ENCODE assay signal across 8 cellular contexts in the genomic region with DNA sequence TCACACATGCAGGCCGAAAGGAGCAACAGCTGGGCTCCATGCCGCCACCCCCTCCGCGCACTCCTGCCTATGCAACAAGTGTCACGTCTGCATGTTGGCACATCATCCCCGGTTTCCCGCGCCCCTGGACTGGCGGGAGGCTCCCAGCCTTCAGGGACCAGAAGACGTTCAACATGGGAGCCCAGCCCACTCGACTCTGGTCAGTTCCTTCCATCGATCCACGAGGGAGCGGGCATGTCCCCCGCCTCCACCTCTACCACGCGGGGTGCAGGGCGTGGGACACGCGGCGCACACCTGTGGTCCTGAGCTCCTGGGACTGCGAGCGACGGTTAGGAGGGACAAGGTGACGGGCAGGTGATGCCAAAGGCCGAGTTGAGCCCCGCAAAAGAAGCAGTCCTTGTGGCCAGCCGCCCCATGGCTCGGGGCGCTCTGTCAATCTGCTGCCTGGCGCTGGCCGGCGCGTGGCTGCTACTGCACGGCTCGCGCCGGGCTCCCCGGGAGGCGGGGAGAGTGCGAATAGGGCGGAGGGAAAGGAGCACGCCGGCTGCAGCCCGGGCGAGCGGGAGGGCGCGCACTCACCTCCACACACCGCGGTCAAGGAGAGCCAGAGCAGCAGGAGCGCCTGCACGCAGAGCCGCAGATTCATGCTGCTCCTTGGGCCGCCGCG. TPM values are rescaled to one million over a fixed set of nuclear protein-coding genes. Genes with fewer than 3 reads are reported as not detected.
DNase-seq lines count a peak whose midpoint lies in the region; ATAC-seq and TF ChIP-seq lines count a peak whose summit lies in the region.

No MANE protein-coding gene starts in this region.

- H3K36me3 ChIP-seq in heart left ventricle, result no peaks in the 10 kb centered on the region
- no peaks in the 10 kb centered on the region for H3K36me3 ChIP-seq in rectal smooth muscle tissue (ENCODE audit: control insufficient read depth, insufficient read depth, low read length)

- WGBS in heart left ventricle, 4 donors, result 1 to 50% (median 23%) methylated on average over 2 to 57 of the region's 57 CpGs

- H3K4me1 ChIP-seq in heart left ventricle (peaks cover 0 to 25% (median 10%) of the 10 kb centered on the region in 12 donors), rectal smooth muscle tissue (ENCODE audit: control insufficient read depth, insufficient read depth, low read length) (no peaks in the 10 kb centered on the region)

- H3K9me3 Mint-ChIP-seq in activated CD8-positive, alpha-beta T cell treated with anti-CD3 and anti-CD28 coated beads, Interleukin-2, amount 10 ng/mL, durations not matched to agents 7 days and 5 days (ENCODE audit: insufficient read depth), result no peaks in the 10 kb centered on the region

- H3K9ac ChIP-seq in rectal smooth muscle tissue (ENCODE audit: low read length), result no peak overlapping the region

- H3K27me3 Mint-ChIP-seq in activated CD8-positive, alpha-beta T cell treated with anti-CD3 and anti-CD28 coated beads, Interleukin-2, amount 10 ng/mL, durations not matched to agents 7 days and 5 days (ENCODE audit: low read depth), result peaks cover 9% of the 10 kb centered on the region

- H3K27ac Mint-ChIP-seq in activated CD8-positive, alpha-beta T cell treated with anti-CD3 and anti-CD28 coated beads, Interleukin-2, amount 10 ng/mL, durations not matched to agents 7 days and 5 days, result no peak overlapping the region

- peak overlapping the region; percentile 66 for H3K4me3 Mint-ChIP-seq in activated CD8-positive, alpha-beta T cell treated with anti-CD3 and anti-CD28 coated beads, Interleukin-2, amount 10 ng/mL, durations not matched to agents 7 days and 5 days

- ATAC-seq in HG03432 (IDR thresholded peaks at IDR 0.05; ENCODE audit: unreplicated experiment), result peak; percentile 73
- peak; percentile 79 for ATAC-seq in activated CD8-positive, alpha-beta T cell treated with anti-CD3 and anti-CD28 coated beads, Interleukin-2, amount 10 ng/mL, durations not matched to agents 7 days and 5 days
- peak in 3 of 4 donors; percentile 50 to 71 (median 52) for ATAC-seq in heart left ventricle

- H3K4me3 ChIP-seq in heart left ventricle (peak overlapping the region; percentile 29 to 63 (median 55)), rectal smooth muscle tissue (ENCODE audit: low read length) (peak overlapping the region; percentile 53)

- DNase-seq in activated T-cell treated with anti-CD3 and anti-CD28 coated beads, Interleukin-2, amount 50 U/mL, for 1 hour, result peak; percentile 37
- DNase-seq in activated T-cell treated with anti-CD3 and anti-CD28 coated beads for 4 hours, result no peak
- peak; percentile 26 for DNase-seq in activated CD8-positive, alpha-beta T cell treated with anti-CD3 and anti-CD28 coated beads, Interleukin-2, amount 10 ng/mL, durations not matched to agents 7 days and 5 days
- peak in 3 of 5 donors; percentile 23 to 70 (median 51) for DNase-seq in heart left ventricle
- DNase-seq in SIG-M5 treated with dmso at 0.1 percent for 504 hours (lab: John Stamatoyannopoulos, UW; ENCODE audit: unreplicated experiment), result no peak
- no peak for DNase-seq in H4 (ENCODE audit: low spot score)

- no peak for TF ChIP-seq CTCF in heart left ventricle (IDR thresholded peaks at IDR 0.05)

- peak overlapping the region in 8 of 12 donors; percentile 41 to 68 (median 59) for H3K27ac ChIP-seq in heart left ventricle
- no peak overlapping the region for H3K27ac ChIP-seq in rectal smooth muscle tissue (ENCODE audit: low read depth, low read length)

- TF ChIP-seq POLR2A in heart left ventricle (IDR thresholded peaks at IDR 0.05), result no peak

- POLR2A ChIA-PET in activated CD8-positive, alpha-beta T cell treated with anti-CD3 and anti-CD28 coated beads, Interleukin-2, amount 10 ng/mL, durations not matched to agents 7 days and 5 days (lab: Charles Lee), result interaction anchor here (1.0 kb wide), 1 partner anchor 24 kb away, joined by 3 read pairs; no protein-coding TSS in a partner anchor

- no peaks in the 10 kb centered on the region for H3K36me3 Mint-ChIP-seq in activated CD8-positive, alpha-beta T cell treated with anti-CD3 and anti-CD28 coated beads, Interleukin-2, amount 10 ng/mL, durations not matched to agents 7 days and 5 days (ENCODE audit: low read depth)

- H3K4me1 Mint-ChIP-seq in activated CD8-positive, alpha-beta T cell treated with anti-CD3 and anti-CD28 coated beads, Interleukin-2, amount 10 ng/mL, durations not matched to agents 7 days and 5 days (ENCODE audit: low read depth), result peaks cover 7% of the 10 kb centered on the region

- intact Hi-C loops in heart left ventricle (cut with DNase I), result loop anchor here in 3 of 10 donors (5.0 kb wide), 1 partner anchor 68 kb away; no protein-coding TSS in a partner anchor

- CTCF ChIA-PET in activated CD8-positive, alpha-beta T cell treated with anti-CD3 and anti-CD28 coated beads, Interleukin-2, amount 10 ng/mL, durations not matched to agents 7 days and 5 days (lab: Charles Lee), result interaction anchor here (0.9 to 2.9 kb wide), 9 partner anchors 8 to 172 kb away, joined by 3 to 12 read pairs (median 8); no protein-coding TSS in a partner anchor

- no peaks in the 10 kb centered on the region for H3K9me3 ChIP-seq in heart left ventricle

- H3K27me3 ChIP-seq in heart left ventricle, result peaks cover 0 to 22% (median 0%) of the 10 kb centered on the region in 9 donors
- peaks cover 3% of the 10 kb centered on the region for H3K27me3 ChIP-seq in rectal smooth muscle tissue (ENCODE audit: control insufficient read depth, insufficient read depth, low read length)

RNA-seq across cellular contexts. Expression of gene APLN, which starts 0.6 kb away (rescaled TPM):
- total RNA-seq in activated CD8-positive, alpha-beta T cell treated with anti-CD3 and anti-CD28 coated beads, Interleukin-2, amount 10 ng/mL, durations not matched to agents 7 days and 5 days, result 1 to 10 TPM; 2.1 to 2.7 TPM
- total RNA-seq in heart left ventricle, result 10 to 100 TPM in 6 of 9 donors, 1 to 10 TPM in 3; 4.4 to 19.9 (median 12.7) TPM
- polyA plus RNA-seq in heart left ventricle, result 1 to 10 TPM; 3.6 to 8.7 TPM
- 0.19 and 0.74 TPM in 2 replicates for total RNA-seq in H4 (2014; rRNA removed; shearing (Covaris generic))

Comparison
In these comparisons a context has a peak if more than half of its experiments do, and no peak if none do; other contexts are left out.
1. DNase-seq: peak in activated T-cell treated with anti-CD3 and anti-CD28 coated beads, Interleukin-2, amount 50 U/mL, for 1 hour (single experiment), activated CD8-positive, alpha-beta T cell treated with anti-CD3 and anti-CD28 coated beads, Interleukin-2, amount 10 ng/mL, durations not matched to agents 7 days and 5 days (single experiment) and heart left ventricle (3 of 5); none in activated T-cell treated with anti-CD3 and anti-CD28 coated beads for 4 hours (single experiment), SIG-M5 treated with dmso at 0.1 percent for 504 hours (single experiment) and H4 (single experiment).
2. Peak in every context shown above with its lines, with median percentiles within 50 percentile points of each other: ATAC-seq.